In the genomic region with DNA sequence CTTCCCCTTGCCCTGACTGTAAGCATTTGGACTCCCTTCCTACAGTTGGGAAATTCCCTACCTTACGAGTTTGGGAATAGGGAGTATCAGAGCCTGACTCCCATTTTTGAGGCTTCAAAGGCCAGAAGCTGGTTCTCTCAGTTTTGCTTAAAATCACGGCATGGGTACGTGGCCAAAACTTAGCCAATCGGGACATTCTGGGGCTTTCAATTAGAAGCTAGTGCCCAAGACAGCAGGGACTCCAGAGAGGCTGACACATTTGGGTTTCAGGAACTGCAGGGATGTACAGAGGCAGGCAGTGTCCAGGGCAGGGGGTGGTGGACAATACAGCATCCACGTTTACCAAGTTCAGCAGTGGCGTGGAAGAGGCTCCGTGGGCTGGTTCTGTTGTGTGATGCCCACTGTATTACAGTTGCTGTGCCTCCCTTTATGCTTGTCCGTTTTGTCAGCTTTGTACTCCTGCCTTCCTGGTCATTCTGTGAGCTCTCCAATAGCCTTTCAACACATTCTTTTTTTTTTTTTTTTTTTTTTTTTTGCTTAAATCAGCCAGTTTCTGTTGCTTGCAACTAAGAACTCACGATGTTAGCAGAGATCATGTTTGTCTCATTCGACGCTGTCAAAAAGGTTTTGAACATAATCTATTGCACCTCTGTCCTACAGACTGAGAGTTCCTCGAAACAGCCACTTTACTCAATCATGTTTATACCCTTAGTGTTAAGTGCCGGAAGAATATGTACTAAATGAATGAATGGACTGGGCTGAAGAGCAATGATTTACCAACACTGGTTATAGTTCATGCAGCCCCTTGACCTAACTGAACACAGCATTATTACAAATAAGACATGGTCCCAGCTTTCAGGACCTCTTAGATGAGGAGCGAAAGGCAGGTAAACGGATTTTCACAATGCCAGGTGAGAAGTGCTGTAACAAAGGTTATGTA, we compare ENCODE assay signal across 8 cellular contexts. TPM values are rescaled to one million over a fixed set of nuclear protein-coding genes. Genes with fewer than 3 reads are reported as not detected.
DNase-seq lines count a peak whose midpoint lies in the region; ATAC-seq, FAIRE-seq and TF ChIP-seq lines count a peak whose summit lies in the region.

No MANE protein-coding gene starts in this region.

- H3K27ac ChIP-seq in OCI-LY3 (ENCODE audit: low read length), result no peak overlapping the region
- no peak overlapping the region for H3K27ac ChIP-seq in endothelial cell of umbilical vein (ENCODE audit: insufficient read depth, low read depth, low read length)
- H3K27ac ChIP-seq in parathyroid adenoma, result peak overlapping the region; percentile 91

- no peak for FAIRE-seq in endothelial cell of umbilical vein (lab: Jason Lieb, UNC)
- FAIRE-seq in GM12891 (lab: Jason Lieb, UNC), result no peak

- peaks cover 4% of the 10 kb centered on the region; the same call in 1 of the 2 replicates for H3K9me3 ChIP-seq in ES-I3 (ENCODE audit: control insufficient read depth, insufficient read depth, low read length)
- H3K9me3 ChIP-seq in OCI-LY3 (ENCODE audit: insufficient read depth, low read length), result no peaks in the 10 kb centered on the region
- H3K9me3 ChIP-seq in endothelial cell of umbilical vein (replicated peaks; ENCODE audit: control insufficient read depth, insufficient read depth, low read length), result no peaks in the 10 kb centered on the region
- no peaks in the 10 kb centered on the region for H3K9me3 ChIP-seq in parathyroid adenoma (ENCODE audit: control insufficient read depth, low read length)

- dilution Hi-C loops in endothelial cell of umbilical vein (cut with MboI; ENCODE audit: extremely low pct_ligation_motif_present, low sequenced_read_pairs), result no loop called here

- TF ChIP-seq POLR2A in endothelial cell of umbilical vein (IDR thresholded peaks at IDR 0.05; ENCODE audit: low read depth, low read length), result no peak
- TF ChIP-seq POLR2A in GM12891 (IDR thresholded peaks at IDR 0.05; ENCODE audit: low read depth, low read length), result no peak

- H3K4me2 ChIP-seq in OCI-LY3 (ENCODE audit: low read length), result peak overlapping the region; percentile 95
- H3K4me2 ChIP-seq in endothelial cell of umbilical vein (ENCODE audit: insufficient read depth, low read length), result peak overlapping the region; percentile 96
- peak overlapping the region; percentile 80 for H3K4me2 ChIP-seq in parathyroid adenoma (ENCODE audit: low read length)

- H3K27me3 ChIP-seq in OCI-LY3 (ENCODE audit: low read depth, low read length) (no peaks in the 10 kb centered on the region), endothelial cell of umbilical vein (ENCODE audit: control insufficient read depth in 2 of 2, insufficient read depth in 2 of 2, low read length in 2 of 2) (no peaks in the 10 kb centered on the region), parathyroid adenoma (ENCODE audit: control insufficient read depth, insufficient read depth, low read length) (no peaks in the 10 kb centered on the region)

- H3K9ac ChIP-seq in ES-I3 (ENCODE audit: low read depth, low read length) (peak overlapping the region; percentile 97), OCI-LY3 (ENCODE audit: low read length) (peak overlapping the region; percentile 83), endothelial cell of umbilical vein (replicated peaks; ENCODE audit: extremely low read depth, insufficient read depth, low read length) (peak overlapping the region; percentile 57), parathyroid adenoma (no peak overlapping the region)

- BruUV-seq in endothelial cell of umbilical vein (replicated peaks; lab: Mats Ljungman, UMichigan), result no TSS peak

- H3K36me3 ChIP-seq in ES-I3 (ENCODE audit: insufficient read depth, low read length) (peaks cover 2% of the 10 kb centered on the region; the same call in 1 of the 2 replicates), OCI-LY3 (replicated peaks; ENCODE audit: low read depth, low read length) (peaks cover 18% of the 10 kb centered on the region), endothelial cell of umbilical vein (ENCODE audit: control insufficient read depth in 2 of 2, extremely low read depth in 1 of 2, insufficient read depth in 2 of 2, low read length in 2 of 2) (no peaks in the 10 kb centered on the region), parathyroid adenoma (ENCODE audit: control insufficient read depth, insufficient read depth, low read length) (no peaks in the 10 kb centered on the region)

- TF ChIP-seq CTCF in OCI-LY3 (IDR thresholded peaks at IDR 0.05; ENCODE audit: low read depth, low read length) (no peak), endothelial cell of umbilical vein (IDR thresholded peaks at IDR 0.05; ENCODE audit: extremely low read depth in 1 of 2, insufficient read depth in 1 of 2, low read depth in 1 of 2, low read length in 2 of 2) (no peak), parathyroid adenoma (IDR thresholded peaks at IDR 0.05) (no peak)

- intact Hi-C loops in endothelial cell of umbilical vein (cut with micrococcal nuclease), result loop anchor here (1.0 to 10.0 kb wide), 4 partner anchors 25 to 219 kb away; partner anchors contain the start of genes NOD1 and ZNRF2

- CTCF ChIA-PET in endothelial cell of umbilical vein (lab: Charles Lee), result interaction anchor here (0.6 to 1.7 kb wide), 5 partner anchors 25 to 436 kb away, joined by 3 to 13 read pairs (median 3); partner anchors contain the start of gene NOD1

- POLR2A ChIA-PET in endothelial cell of umbilical vein (lab: Charles Lee), result interaction anchor here (0.6 to 0.7 kb wide), 2 partner anchors 47 to 82 kb away, joined by 6 to 9 read pairs; no protein-coding TSS in a partner anchor

- H2AFZ ChIP-seq in OCI-LY3 (ENCODE audit: low read depth, low read length) (peak overlapping the region; percentile 86; the same call in 1 of the 2 replicates), endothelial cell of umbilical vein (ENCODE audit: low read depth, low read length) (peak overlapping the region; percentile 38), parathyroid adenoma (peak overlapping the region; percentile 82)

- no peaks in the 10 kb centered on the region for H4K20me1 ChIP-seq in OCI-LY3 (ENCODE audit: insufficient read depth, low read length)
- H4K20me1 ChIP-seq in endothelial cell of umbilical vein (replicated peaks; ENCODE audit: control insufficient read depth, extremely low read depth, insufficient read depth, low read length), result no peaks in the 10 kb centered on the region

- DNase-seq in endothelial cell of umbilical vein (ENCODE audit: low read depth, low spot score) (no peak), ecto neural progenitor cell (ENCODE audit: low spot score) (no peak), GM12891 (ENCODE audit: insufficient read length, low spot score) (no peak)

- ATAC-seq in GM21381 (IDR thresholded peaks at IDR 0.05; ENCODE audit: unreplicated experiment), result no peak
- ATAC-seq in GM18517 (IDR thresholded peaks at IDR 0.05; ENCODE audit: unreplicated experiment), result no peak

- peaks cover 4% of the 10 kb centered on the region; the same call in 1 of the 2 replicates for H3K4me1 ChIP-seq in ES-I3 (ENCODE audit: insufficient read depth, low read length)
- peaks cover 11% of the 10 kb centered on the region for H3K4me1 ChIP-seq in OCI-LY3 (ENCODE audit: low read length)
- H3K4me1 ChIP-seq in endothelial cell of umbilical vein (ENCODE audit: control insufficient read depth, extremely low read depth, insufficient read depth, low read length), result peaks cover 15% of the 10 kb centered on the region
- no peaks in the 10 kb centered on the region for H3K4me1 ChIP-seq in parathyroid adenoma

- H3K79me2 ChIP-seq in OCI-LY3 (ENCODE audit: low read length) (peaks cover 23% of the 10 kb centered on the region), endothelial cell of umbilical vein (ENCODE audit: control insufficient read depth, insufficient read depth, low read length) (peaks cover 32% of the 10 kb centered on the region), parathyroid adenoma (peaks cover 9% of the 10 kb centered on the region)

- H3K4me3 ChIP-seq in OCI-LY3 (ENCODE audit: low read length) (peak overlapping the region; percentile 99), endothelial cell of umbilical vein (replicated peaks in 1 of 3; ENCODE audit: insufficient read depth in 1 of 3, low read depth in 1 of 3, low read length in 3 of 3) (peak overlapping the region; percentile 76 to 83 (median 78)), parathyroid adenoma (ENCODE audit: low read depth, low read length) (peak overlapping the region; percentile 83)

- no peaks in the 10 kb centered on the region for H3K9me1 ChIP-seq in endothelial cell of umbilical vein (replicated peaks; ENCODE audit: control insufficient read depth, extremely low read depth, insufficient read depth, low read length)

TF ChIP-seq in endothelial cell of umbilical vein, 7 proteins besides CTCF, POLR2A, EP300 and RAD21 (continues in another document):
- no peak for TF ChIP-seq FOS (IDR thresholded peaks at IDR 0.05; ENCODE audit: borderline replicate concordance, insufficient read depth, low read length)

TF ChIP-seq in GM12891, 5 proteins besides CTCF, POLR2A, EP300 and RAD21:
- TF ChIP-seq POLR2AphosphoS5 (IDR thresholded peaks at IDR 0.05; ENCODE audit: low read depth, low read length), result no peak
- no peak for TF ChIP-seq SPI1 (IDR thresholded peaks at IDR 0.05; ENCODE audit: low read depth, low read length)
- no peak for TF ChIP-seq POU2F2 (IDR thresholded peaks at IDR 0.05; ENCODE audit: low read depth, low read length)
- TF ChIP-seq PAX5 (IDR thresholded peaks at IDR 0.05; ENCODE audit: insufficient read depth, low read length, severe bottlenecking), result no peak
- TF ChIP-seq TAF1 (IDR thresholded peaks at IDR 0.05; ENCODE audit: low read depth, low read length), result no peak
TF ChIP-seq in GM12891: peak in this region for 0.

RNA-seq across cellular contexts. Expression of gene GGCT, which starts 1.1 kb away (rescaled TPM):
- total RNA-seq in endothelial cell of umbilical vein, result 44.3 and 46.9 TPM in 2 replicates
- polyA plus RNA-seq in endothelial cell of umbilical vein, result 14.7 and 21.1 TPM in 2 replicates
- polyA plus RNA-seq in endothelial cell of umbilical vein (2011; cell fraction: cytosol; rRNA removed), result 26.5 and 30.0 TPM in 2 replicates
- polyA plus RNA-seq in endothelial cell of umbilical vein (2011; cell fraction: nucleus; rRNA removed), result 10.6 and 15.9 TPM in 2 replicates
- polyA plus RNA-seq in endothelial cell of umbilical vein (2012), result 38.7 and 57.2 TPM in 2 replicates
- 8.0 and 8.3 TPM in 2 replicates for polyA minus RNA-seq in endothelial cell of umbilical vein
- 17.1 TPM for polyA minus RNA-seq in endothelial cell of umbilical vein (2011; cell fraction: cytosol; rRNA and poly(A)+ RNA removed)
- polyA minus RNA-seq in endothelial cell of umbilical vein (2011; cell fraction: nucleus; rRNA and poly(A)+ RNA removed), result 5.1 and 5.8 TPM in 2 replicates
- polyA plus RNA-seq in GM12891 (2012; ENCODE audit: low read depth, missing spikeins), result 58.6 TPM

RNA-seq across cellular contexts. Expression of gene NOD1, which starts 25.0 kb away (rescaled TPM):
- 39.2 and 39.7 TPM in 2 replicates for total RNA-seq in endothelial cell of umbilical vein
- polyA plus RNA-seq in endothelial cell of umbilical vein, result 22.1 and 23.2 TPM in 2 replicates
- polyA plus RNA-seq in endothelial cell of umbilical vein (2011; cell fraction: cytosol; rRNA removed), result 14.3 and 16.9 TPM in 2 replicates
- 86.8 and 90.9 TPM in 2 replicates for polyA plus RNA-seq in endothelial cell of umbilical vein (2011; cell fraction: nucleus; rRNA removed)
- 13.3 and 14.4 TPM in 2 replicates for polyA plus RNA-seq in endothelial cell of umbilical vein (2012)
- 47.1 and 47.2 TPM in 2 replicates for polyA minus RNA-seq in endothelial cell of umbilical vein
- polyA minus RNA-seq in endothelial cell of umbilical vein (2011; cell fraction: cytosol; rRNA and poly(A)+ RNA removed), result 4.5 TPM
- 73.2 and 79.1 TPM in 2 replicates for polyA minus RNA-seq in endothelial cell of umbilical vein (2011; cell fraction: nucleus; rRNA and poly(A)+ RNA removed)
- polyA plus RNA-seq in GM12891 (2012; ENCODE audit: low read depth, missing spikeins), result 5.7 TPM
